ENCODE assay signal across 8 cellular contexts in the genomic region with DNA sequence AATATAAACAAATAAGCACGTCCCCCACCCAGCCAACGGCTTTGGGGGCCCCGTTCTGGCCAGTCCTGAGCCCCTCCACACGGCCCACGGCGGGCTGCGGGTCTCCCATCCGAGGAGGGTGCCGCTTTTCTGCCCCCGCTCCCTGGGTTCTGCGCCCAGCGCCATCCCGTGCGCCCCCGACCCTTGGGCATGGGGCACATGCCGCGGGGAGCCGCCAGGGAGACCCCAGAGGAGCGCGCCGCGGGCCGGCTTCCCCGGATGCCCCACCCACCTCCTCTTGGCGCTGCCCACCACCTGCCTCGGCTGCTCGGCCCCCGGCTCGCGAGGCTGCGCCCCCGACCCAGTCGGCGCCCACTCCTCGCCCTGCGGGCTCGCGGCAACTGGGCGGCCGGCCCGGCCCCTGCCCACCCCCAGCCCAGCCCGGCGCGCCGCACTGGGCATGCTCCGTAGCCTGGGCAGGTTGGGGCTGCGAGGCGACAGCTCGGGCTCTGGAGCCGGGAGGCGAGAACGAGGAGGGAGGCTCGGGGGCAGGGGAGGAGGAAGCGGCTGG. TPM values are rescaled to one million over a fixed set of nuclear protein-coding genes. Genes with fewer than 3 reads are reported as not detected.
DNase-seq lines count a peak whose midpoint lies in the region; ATAC-seq and TF ChIP-seq lines count a peak whose summit lies in the region.

No MANE protein-coding gene starts in this region.

- no peak overlapping the region for H3K9ac ChIP-seq in MM.1S (ENCODE audit: low read length)

- peaks cover 2% of the 10 kb centered on the region for H3K36me3 Mint-ChIP-seq in activated CD8-positive, alpha-beta T cell treated with anti-CD3 and anti-CD28 coated beads for 36 hours (ENCODE audit: low read depth)

- DNase-seq in C1 segment of cervical spinal cord (lab: John Stamatoyannopoulos, UW) = peak in 9 of 14 donors; percentile 11 to 78 (median 29)
- peak; percentile 70 for DNase-seq in NCI-H1105 treated with DMSO at 0.1 percent for 48 hours (lab: John Stamatoyannopoulos, UW)
- DNase-seq in caudate nucleus (lab: John Stamatoyannopoulos, UW) = peak in 18 of 61 donors; percentile 5 to 63 (median 18)
- DNase-seq in tibial nerve (ENCODE audit: low spot score in 2 of 2) = no peak
- DNase-seq in MM.1S = no peak
- DNase-seq in activated CD8-positive, alpha-beta T cell treated with anti-CD3 and anti-CD28 coated beads for 36 hours = no peak

- H3K9me3 Mint-ChIP-seq in activated CD8-positive, alpha-beta T cell treated with anti-CD3 and anti-CD28 coated beads for 36 hours = peaks cover 1% of the 10 kb centered on the region

- WGBS in tibial nerve, 2 donors = 0 to 1% methylated on average over 9 to 25 of the region's 54 CpGs

- H3K27ac ChIP-seq in caudate nucleus (ENCODE audit: low read depth, low read length) = peak overlapping the region; percentile 44
- peak overlapping the region; percentile 62 for H3K27ac ChIP-seq in layer of hippocampus (ENCODE audit: low read depth, low read length)
- H3K27ac ChIP-seq in tibial nerve = peak overlapping the region; percentile 68 to 91 (median 87)
- H3K27ac ChIP-seq in MM.1S (ENCODE audit: low read length) = no peak overlapping the region

- peaks cover 3% of the 10 kb centered on the region for H3K4me1 Mint-ChIP-seq in activated CD8-positive, alpha-beta T cell treated with anti-CD3 and anti-CD28 coated beads for 36 hours (ENCODE audit: low read depth)

- TF ChIP-seq POLR2A in tibial nerve (IDR thresholded peaks at IDR 0.05) = no peak

- H3K9me3 ChIP-seq in tibial nerve (no peaks in the 10 kb centered on the region), MM.1S (replicated peaks; ENCODE audit: insufficient read depth, low read length) (no peaks in the 10 kb centered on the region)

- no peak overlapping the region for H3K27ac Mint-ChIP-seq in activated CD8-positive, alpha-beta T cell treated with anti-CD3 and anti-CD28 coated beads for 36 hours

- POLR2A ChIA-PET in activated CD8-positive, alpha-beta T cell treated with anti-CD3 and anti-CD28 coated beads for 36 hours (lab: Charles Lee) = no interaction called here

- peaks cover 30% of the 10 kb centered on the region for H3K27me3 Mint-ChIP-seq in activated CD8-positive, alpha-beta T cell treated with anti-CD3 and anti-CD28 coated beads for 36 hours

- intact Hi-C loops in activated CD8-positive, alpha-beta T cell treated with anti-CD3 and anti-CD28 coated beads for 36 hours (cut with micrococcal nuclease) = no loop called here

- TF ChIP-seq EP300 in tibial nerve (IDR thresholded peaks at IDR 0.05) = no peak

- CTCF ChIA-PET in activated CD8-positive, alpha-beta T cell treated with anti-CD3 and anti-CD28 coated beads for 36 hours (lab: Charles Lee) = no interaction called here

- H3K9me2 ChIP-seq in MM.1S (replicated peaks; ENCODE audit: insufficient read depth, low read length) = no peaks in the 10 kb centered on the region

- H3K4me3 Mint-ChIP-seq in activated CD8-positive, alpha-beta T cell treated with anti-CD3 and anti-CD28 coated beads for 36 hours = no peak overlapping the region

- H3K27me3 ChIP-seq in layer of hippocampus (ENCODE audit: control insufficient read depth, insufficient read depth, low read length) (no peaks in the 10 kb centered on the region), tibial nerve (no peaks in the 10 kb centered on the region), MM.1S (replicated peaks; ENCODE audit: insufficient read depth, low read length) (no peaks in the 10 kb centered on the region)

- no peaks in the 10 kb centered on the region for H3K79me2 ChIP-seq in MM.1S (ENCODE audit: low read length)

- H4K20me1 ChIP-seq in MM.1S (ENCODE audit: insufficient read depth, low read length) = no peaks in the 10 kb centered on the region

- no peak for ATAC-seq in activated CD8-positive, alpha-beta T cell treated with anti-CD3 and anti-CD28 coated beads for 36 hours
- no peak for ATAC-seq in GM18511 (IDR thresholded peaks at IDR 0.05; ENCODE audit: unreplicated experiment)

- H2AFZ ChIP-seq in MM.1S (ENCODE audit: low read length) = no peak overlapping the region

- peak overlapping the region; percentile 65 to 90 (median 67) for H3K4me3 ChIP-seq in tibial nerve
- H3K4me3 ChIP-seq in MM.1S (ENCODE audit: low read length) = no peak overlapping the region

- no peak for TF ChIP-seq CTCF in tibial nerve (IDR thresholded peaks at IDR 0.05)
- no peak for TF ChIP-seq CTCF in MM.1S (IDR thresholded peaks at IDR 0.05; ENCODE audit: low read length)
- no peak for TF ChIP-seq CTCF in activated CD8-positive, alpha-beta T cell treated with anti-CD3 and anti-CD28 coated beads for 36 hours (IDR thresholded peaks at IDR 0.05)

- no peaks in the 10 kb centered on the region for H3K36me3 ChIP-seq in tibial nerve
- H3K36me3 ChIP-seq in MM.1S (replicated peaks; ENCODE audit: insufficient read depth, low read length) = no peaks in the 10 kb centered on the region

- H3F3A ChIP-seq in MM.1S (ENCODE audit: insufficient read depth, low read length) = no peaks in the 10 kb centered on the region

- peaks cover 0 to 31% (median 4%) of the 10 kb centered on the region in 4 donors for H3K4me1 ChIP-seq in tibial nerve
- H3K4me1 ChIP-seq in MM.1S (ENCODE audit: low read length) = no peaks in the 10 kb centered on the region

- no peak overlapping the region for H3K4me2 ChIP-seq in MM.1S (ENCODE audit: low read depth, low read length)

RNA-seq across cellular contexts. Expression of gene PLCB4, which starts 0.6 kb away (rescaled TPM):
- total RNA-seq in tibial nerve = 10 to 100 TPM; 35.7 to 52.9 (median 40.1) TPM
- not detected for total RNA-seq in activated CD8-positive, alpha-beta T cell treated with anti-CD3 and anti-CD28 coated beads for 36 hours

Comparison
In these comparisons a context has a peak if more than half of its experiments do, and no peak if none do; other contexts are left out.
1. DNase-seq: peak in C1 segment of cervical spinal cord (9 of 14) and NCI-H1105 treated with DMSO at 0.1 percent for 48 hours (single experiment); none in tibial nerve (0 of 2), MM.1S (single experiment) and activated CD8-positive, alpha-beta T cell treated with anti-CD3 and anti-CD28 coated beads for 36 hours (single experiment).
2. RNA of gene PLCB4, which starts 0.6 kb away (total RNA-seq): 35.7 to 52.9 TPM in tibial nerve; not detected in activated CD8-positive, alpha-beta T cell treated with anti-CD3 and anti-CD28 coated beads for 36 hours; every median in the first group is over 10 times any median in the second.